ENCODE assay signal across 9 cellular contexts in genomic region chr2:216829533-216829932, GRCh38. TPM values are rescaled to one million over a fixed set of nuclear protein-coding genes. Genes with fewer than 3 reads are reported as not detected.
A peak's percentile ranks its signal among the peaks of the same experiment; 100 is the strongest.
DNase-seq lines count a peak whose midpoint lies in the region; ATAC-seq and TF ChIP-seq lines count a peak whose summit lies in the region.
"Had no signal": no experiment of that assay in that cellular context is flagged by ENCODE, and none has a peak within 500 bp of the region (broad histone marks: within the 10 kb centered on the region; RNA-seq: fewer than 3 reads in every experiment).

No MANE protein-coding gene starts in this region.

- ATAC-seq in right cardiac atrium (peak; percentile 93 to 96), GM21390 (IDR thresholded peaks at IDR 0.05; ENCODE audit: unreplicated experiment) (no peak), GM19452 (IDR thresholded peaks at IDR 0.05; ENCODE audit: unreplicated experiment) (no peak), HG03457 (IDR thresholded peaks at IDR 0.05; ENCODE audit: unreplicated experiment) (no peak)

- no peaks in the 10 kb centered on the region for H3K36me3 ChIP-seq in adrenal gland (replicated peaks in 1 of 2)
- H3K36me3 ChIP-seq in suprapubic skin = no peaks in the 10 kb centered on the region

- no peaks in the 10 kb centered on the region for H3K27me3 ChIP-seq in adrenal gland
- no peaks in the 10 kb centered on the region for H3K27me3 ChIP-seq in right cardiac atrium (ENCODE audit: control insufficient read depth, insufficient read depth)
- H3K27me3 ChIP-seq in suprapubic skin = no peaks in the 10 kb centered on the region

- H3K4me1 ChIP-seq in adrenal gland (replicated peaks in 1 of 2) (peaks cover 0 to 7% of the 10 kb centered on the region in 2 donors), right cardiac atrium (ENCODE audit: control insufficient read depth, insufficient read depth, low read length) (peaks cover 11% of the 10 kb centered on the region), suprapubic skin (peaks cover 9% of the 10 kb centered on the region)

- no peak for TF ChIP-seq POLR2A in adrenal gland (IDR thresholded peaks at IDR 0.05)
- TF ChIP-seq POLR2A in suprapubic skin (IDR thresholded peaks at IDR 0.05) = no peak

- no peaks in the 10 kb centered on the region for H3K9me3 ChIP-seq in adrenal gland (replicated peaks in 1 of 3)
- no peaks in the 10 kb centered on the region for H3K9me3 ChIP-seq in right cardiac atrium (ENCODE audit: control insufficient read depth, low read length)
- no peaks in the 10 kb centered on the region for H3K9me3 ChIP-seq in suprapubic skin

- 24 to 80% (median 32%) methylated on average over 1 to 4 of the region's 4 CpGs for WGBS in adrenal gland, 4 donors
- WGBS in right cardiac atrium = 19% methylated on average over 4 of the region's 4 CpGs
- 12% methylated on average over 4 of the region's 4 CpGs for WGBS in suprapubic skin

- DNase-seq in NCI-H1092 (lab: John Stamatoyannopoulos, UW) (peak; percentile 43), adrenal gland (peak; percentile 82 to 93 (median 89)), right cardiac atrium (peak; percentile 87 to 91 (median 90)), suprapubic skin (ENCODE audit: low spot score in 2 of 2) (peak; percentile 72 to 83), HuH-7 (ENCODE audit: low spot score) (no peak)
- DNase-seq: islet precursor cell had no signal

- H3K4me3 ChIP-seq in adrenal gland (no peak overlapping the region), right cardiac atrium (ENCODE audit: low read length) (no peak overlapping the region), suprapubic skin (no peak overlapping the region)

- H3K27ac ChIP-seq in adrenal gland (no peak overlapping the region), right cardiac atrium (ENCODE audit: low read length) (peak overlapping the region; percentile 32), suprapubic skin (no peak overlapping the region)

- no peak for TF ChIP-seq EP300 in suprapubic skin (IDR thresholded peaks at IDR 0.05)

- TF ChIP-seq CTCF in adrenal gland (IDR thresholded peaks at IDR 0.05) (no peak), suprapubic skin (IDR thresholded peaks at IDR 0.05) (no peak)

- intact Hi-C loops in adrenal gland (cut with DNase I) (no loop called here), right cardiac atrium (cut with DNase I) (no loop called here)

RNA-seq across cellular contexts. Expression of gene TNP1, which starts 30.3 kb away (rescaled TPM):
- total RNA-seq in adrenal gland (not detected), right cardiac atrium (not detected), suprapubic skin (not detected)
- polyA plus RNA-seq in adrenal gland (not detected), right cardiac atrium (not detected)

Comparison
In these comparisons a context has a peak if more than half of its experiments do, and no peak if none do; other contexts are left out.
1. ATAC-seq: peak in right cardiac atrium (2 of 2); none in GM21390 (single experiment), GM19452 (single experiment) and HG03457 (single experiment).